Comparison of ENCODE assay signal across 23 cellular contexts in genomic region chr16:51031598-51031997, GRCh38.
"Had no signal": no experiment of that assay in that cellular context is flagged by ENCODE, and none has a peak within 500 bp of the region (broad histone marks: within the 10 kb centered on the region; RNA-seq: fewer than 3 reads in every experiment).

No MANE protein-coding gene starts in this region.

- H3K27ac Mint-ChIP-seq: activated CD8-positive, alpha-beta T cell treated with anti-CD3 and anti-CD28 coated beads for 36 hours; activated naive CD4-positive, alpha-beta T cell treated with anti-CD3 and anti-CD28 coated beads, Interleukin-2, amount 10 ng/mL, durations not matched to agents 7 days and 5 days; activated naive CD8-positive, alpha-beta T cell treated with anti-CD3 and anti-CD28 coated beads for 36 hours; activated T-cell treated with anti-CD3 and anti-CD28 coated beads, Interleukin-2, amount 50 U/mL, for 72 hours; activated T-helper 2 cell treated with anti-CD3 and anti-CD28 coated beads, Interferon-gamma antibody, Interleukin-2, Interleukin-4, amounts not matched to agents 10 μg/mL and 5 μg/mL and 100 μg/mL, durations not matched to agents 14 hours and 24 hours and 36 hours; T-cell had no signal

- H3K4me3 Mint-ChIP-seq: activated CD8-positive, alpha-beta T cell treated with anti-CD3 and anti-CD28 coated beads for 36 hours; activated naive CD4-positive, alpha-beta T cell treated with anti-CD3 and anti-CD28 coated beads, Interleukin-2, amount 10 ng/mL, durations not matched to agents 7 days and 5 days; activated naive CD8-positive, alpha-beta T cell treated with anti-CD3 and anti-CD28 coated beads for 36 hours; activated T-cell treated with anti-CD3 and anti-CD28 coated beads, Interleukin-2, amount 50 U/mL, for 72 hours; T-cell had no signal

- H3K4me2 ChIP-seq: PC-9 had no signal

- DNase-seq: activated CD4-positive, alpha-beta T cell treated with anti-CD3 and anti-CD28 coated beads for 4 hours; activated CD8-positive, alpha-beta memory T cell treated with anti-CD3 and anti-CD28 coated beads, Interleukin-2, amount 50 U/mL, for 4 hours; activated CD8-positive, alpha-beta T cell treated with anti-CD3 and anti-CD28 coated beads for 36 hours; activated gamma-delta T cell treated with Interleukin-2 at 50 U/mL for 16 hours; activated naive CD4-positive, alpha-beta T cell treated with anti-CD3 and anti-CD28 coated beads, Interleukin-2, amount 10 ng/mL, durations not matched to agents 7 days and 5 days; activated naive CD8-positive, alpha-beta T cell treated with anti-CD3 and anti-CD28 coated beads for 36 hours; activated T-cell treated with anti-CD3 and anti-CD28 coated beads, Interleukin-2, amount 50 U/mL, for 72 hours; brain microvascular endothelial cell; cerebellar nuclear complex; NCI-H1105 treated with DMSO at 0.1 percent for 48 hours; NCI-H1436 treated with DMSO at 0.1 percent for 48 hours; NCI-H187; NCI-H2081; NCI-H510A treated with DMSO at 0.1 percent for 48 hours; NCI-H69; PC-9; T-cell; T-helper 2 cell; T1000 had no signal

- H3K27me3 ChIP-seq: brain microvascular endothelial cell, cardiac muscle cell had no signal

- H2AFZ ChIP-seq: PC-9 had no signal

- H3K27ac ChIP-seq: brain microvascular endothelial cell, cardiac muscle cell, PC-9, SK-N-MC had no signal

- ATAC-seq: activated CD4-positive, CD25-positive, alpha-beta regulatory T cell treated with anti-CD3 and anti-CD28 coated beads, Interleukin-2, amount 50 U/mL, for 24 hours; activated CD8-positive, alpha-beta T cell treated with anti-CD3 and anti-CD28 coated beads for 36 hours; activated T-cell treated with anti-CD3 and anti-CD28 coated beads, Interleukin-2, amount 50 U/mL, for 72 hours; T-cell had no signal

- H3K9me3 Mint-ChIP-seq: activated CD8-positive, alpha-beta T cell treated with anti-CD3 and anti-CD28 coated beads for 36 hours; activated naive CD4-positive, alpha-beta T cell treated with anti-CD3 and anti-CD28 coated beads, Interleukin-2, amount 10 ng/mL, durations not matched to agents 7 days and 5 days; activated naive CD8-positive, alpha-beta T cell treated with anti-CD3 and anti-CD28 coated beads for 36 hours; activated T-helper 2 cell treated with anti-CD3 and anti-CD28 coated beads, Interferon-gamma antibody, Interleukin-2, Interleukin-4, amounts not matched to agents 10 μg/mL and 5 μg/mL and 100 μg/mL, durations not matched to agents 14 hours and 24 hours and 36 hours; T-cell had no signal

- H3K4me3 ChIP-seq: cardiac muscle cell, PC-9, SK-N-MC had no signal

- H3K36me3 Mint-ChIP-seq: activated naive CD4-positive, alpha-beta T cell treated with anti-CD3 and anti-CD28 coated beads, Interleukin-2, amount 10 ng/mL, durations not matched to agents 7 days and 5 days; activated naive CD8-positive, alpha-beta T cell treated with anti-CD3 and anti-CD28 coated beads for 36 hours; T-cell had no signal

- H3K27me3 Mint-ChIP-seq: activated CD8-positive, alpha-beta T cell treated with anti-CD3 and anti-CD28 coated beads for 36 hours had no signal

- H3K36me3 ChIP-seq: brain microvascular endothelial cell, cardiac muscle cell had no signal

- H3K4me1 Mint-ChIP-seq: activated naive CD4-positive, alpha-beta T cell treated with anti-CD3 and anti-CD28 coated beads, Interleukin-2, amount 10 ng/mL, durations not matched to agents 7 days and 5 days; activated naive CD8-positive, alpha-beta T cell treated with anti-CD3 and anti-CD28 coated beads for 36 hours; T-cell had no signal
